ENCODE assay signal across 20 cellular contexts in genomic region chr10:92184977-92185376, GRCh38.
"Had no signal": no experiment of that assay in that cellular context is flagged by ENCODE, and none has a peak within 500 bp of the region (broad histone marks: within the 10 kb centered on the region; RNA-seq: fewer than 3 reads in every experiment).

No MANE protein-coding gene starts in this region.

- H3K27ac ChIP-seq: ascending aorta, breast epithelium, dorsolateral prefrontal cortex, neutrophil, parathyroid adenoma, tibial artery, uterus had no signal

- ATAC-seq: activated T-helper 17 cell treated with anti-CD3 and anti-CD28 coated beads, Interleukin-2, amount 50 U/mL, for 72 hours; left lobe of liver; naive thymus-derived CD8-positive, alpha-beta T cell had no signal

- H3K9ac ChIP-seq: parathyroid adenoma had no signal

- H3K27ac Mint-ChIP-seq: activated T-helper 17 cell treated with anti-CD3 and anti-CD28 coated beads, Interleukin-2, amount 50 U/mL, for 72 hours; naive thymus-derived CD8-positive, alpha-beta T cell had no signal

- H3K9me3 Mint-ChIP-seq: activated T-helper 17 cell treated with anti-CD3 and anti-CD28 coated beads, Interleukin-2, amount 50 U/mL, for 72 hours; naive thymus-derived CD8-positive, alpha-beta T cell had no signal

- DNase-seq: activated CD4-positive, alpha-beta T cell treated with anti-CD3 and anti-CD28 coated beads, Interleukin-2, amount 50 U/mL, for 1 hour; activated CD4-positive, CD25-positive, alpha-beta regulatory T cell; activated naive CD4-positive, alpha-beta T cell treated with Interleukin-2 at 50 U/mL for 16 hours; activated T-cell treated with anti-CD3 and anti-CD28 coated beads for 4 hours; dorsolateral prefrontal cortex; erythroblast; islet precursor cell; naive thymus-derived CD8-positive, alpha-beta T cell; retina; small intestine; stimulated activated CD4-positive, alpha-beta T cell treated with anti-CD3 and anti-CD28 coated beads, Interleukin-4, amount 100 ng/mL, for 24 hours; stimulated activated naive CD4-positive, alpha-beta T cell; tibial artery; uterus had no signal

- H3K4me1 ChIP-seq: breast epithelium, parathyroid adenoma, tibial artery, uterus had no signal

- H3K4me1 Mint-ChIP-seq: activated T-helper 17 cell treated with anti-CD3 and anti-CD28 coated beads, Interleukin-2, amount 50 U/mL, for 72 hours had no signal

- H3K4me3 ChIP-seq: ascending aorta, breast epithelium, dorsolateral prefrontal cortex, tibial artery, uterus had no signal

- H3K36me3 ChIP-seq: ascending aorta, breast epithelium, uterus had no signal

- H3K27me3 Mint-ChIP-seq: activated T-helper 17 cell treated with anti-CD3 and anti-CD28 coated beads, Interleukin-2, amount 50 U/mL, for 72 hours; naive thymus-derived CD8-positive, alpha-beta T cell had no signal

- H3K4me3 Mint-ChIP-seq: activated T-helper 17 cell treated with anti-CD3 and anti-CD28 coated beads, Interleukin-2, amount 50 U/mL, for 72 hours; naive thymus-derived CD8-positive, alpha-beta T cell had no signal

- H3K9me3 ChIP-seq: ascending aorta, breast epithelium, neutrophil, tibial artery, uterus had no signal

- H3K27me3 ChIP-seq: ascending aorta, breast epithelium, dorsolateral prefrontal cortex, neutrophil, tibial artery, uterus had no signal
